ENCODE assay signal across 33 cellular contexts in genomic region chr3:108566599-108566998, GRCh38. TPM values are rescaled to one million over a fixed set of nuclear protein-coding genes. Genes with fewer than 3 reads are reported as not detected.
DNase-seq lines count a peak whose midpoint lies in the region; ATAC-seq lines count a peak whose summit lies in the region.
"Had no signal": no experiment of that assay in that cellular context is flagged by ENCODE, and none has a peak within 500 bp of the region (broad histone marks: within the 10 kb centered on the region; RNA-seq: fewer than 3 reads in every experiment).

No MANE protein-coding gene starts in this region.

- peaks cover 3% of the 10 kb centered on the region; the same call in 1 of the 2 replicates for H3K79me2 ChIP-seq in Karpas-422 (ENCODE audit: low read length)
- no peaks in the 10 kb centered on the region for H3K79me2 ChIP-seq in GM23248 (ENCODE audit: insufficient read depth)

- no peaks in the 10 kb centered on the region for H3K27me3 ChIP-seq in Karpas-422 (ENCODE audit: low read length)
- no peaks in the 10 kb centered on the region for H3K27me3 ChIP-seq in GM23248 (replicated peaks; ENCODE audit: insufficient read depth)
- H3K27me3 ChIP-seq: BE2C; BLaER1; BLaER1 treated with 17β-estradiol and CSF1 and Interleukin-3, amounts not matched to agents 10 nM and 100 nM had no signal

- no peak for DNase-seq in activated CD4-positive, CD25-positive, alpha-beta regulatory T cell treated with anti-CD3 and anti-CD28 coated beads, Interleukin-2, amount 50 U/mL, for 72 hours
- no peak for DNase-seq in T-helper 2 cell treated with Interferon-gamma antibody and Interleukin-4, amounts not matched to agents 5 μg/mL and 100 μg/mL, for 36 hours (ENCODE audit: low spot score)
- no peak for DNase-seq in stimulated activated effector memory CD8-positive, alpha-beta T cell treated with anti-CD3 and anti-CD28 coated beads, Interleukin-12 subunit alpha, Interleukin-12 subunit beta, amount 100 ng/mL, for 72 hours (ENCODE audit: low spot score in 2 of 2)
- DNase-seq in Karpas-422 (no peak), GM23248 (no peak)
- DNase-seq: 8988T; ACHN; AML-193; BE2C; C1 segment of cervical spinal cord; Caco-2; Calu3; CD4-positive, alpha-beta memory T cell; CD4-positive, alpha-beta T cell; CD4-positive, CD25-positive, alpha-beta regulatory T cell; CD8-positive, alpha-beta memory T cell; CD8-positive, alpha-beta T cell; COR-L47; DMS 273 treated with DMSO at 0.1 percent for 48 hours; DMS153; DMS53; DMS79; DMS79 treated with DMSO at 0.1 percent for 48 hours; DND-41; EL had no signal

- ATAC-seq in activated CD4-positive, CD25-positive, alpha-beta regulatory T cell treated with anti-CD3 and anti-CD28 coated beads, Interleukin-2, amount 50 U/mL, for 24 hours, result peak; percentile 56 to 57
- ATAC-seq in stimulated activated effector memory CD8-positive, alpha-beta T cell treated with anti-CD3 and anti-CD28 coated beads, Interleukin-12 subunit alpha, Interleukin-12 subunit beta, amount 100 ng/mL, for 72 hours, result peak; percentile 49
- ATAC-seq: A549; CD8-positive, alpha-beta T cell had no signal

- H2AFZ ChIP-seq in Karpas-422 (ENCODE audit: low read length), result no peak overlapping the region
- no peak overlapping the region for H2AFZ ChIP-seq in GM23248

- H3K27ac ChIP-seq in Karpas-422 (ENCODE audit: low read length) (no peak overlapping the region), GM23248 (no peak overlapping the region)
- H3K27ac ChIP-seq: 22Rv1; A549; BLaER1; BLaER1 treated with 17β-estradiol and CSF1 and Interleukin-3, amounts not matched to agents 10 nM and 100 nM; C4-2B had no signal

- H3K4me2 ChIP-seq in Karpas-422 (ENCODE audit: low read depth, low read length, poor library complexity, severe bottlenecking) (no peak overlapping the region), GM23248 (ENCODE audit: unreplicated experiment) (no peak overlapping the region)
- H3K4me2 ChIP-seq: A549; BLaER1; BLaER1 treated with 17β-estradiol and CSF1 and Interleukin-3, amounts not matched to agents 10 nM and 100 nM had no signal

- H3K36me3 ChIP-seq in Karpas-422 (ENCODE audit: insufficient read depth, low read length), result peaks cover 60% of the 10 kb centered on the region
- H3K36me3 ChIP-seq in GM23248 (ENCODE audit: low read depth), result no peaks in the 10 kb centered on the region

- no peak overlapping the region for H3K4me3 Mint-ChIP-seq in T-helper 2 cell treated with Interferon-gamma antibody and Interleukin-4, amounts not matched to agents 5 μg/mL and 100 μg/mL, for 36 hours
- H3K4me3 Mint-ChIP-seq in stimulated activated effector memory CD8-positive, alpha-beta T cell treated with anti-CD3 and anti-CD28 coated beads, Interleukin-12 subunit alpha, Interleukin-12 subunit beta, amount 100 ng/mL, for 72 hours, result no peak overlapping the region
- H3K4me3 Mint-ChIP-seq: B cell; CD14-positive monocyte; CD4-positive, alpha-beta memory T cell; CD4-positive, alpha-beta T cell; CD4-positive, CD25-positive, alpha-beta regulatory T cell; CD8-positive, alpha-beta memory T cell; CD8-positive, alpha-beta T cell had no signal

- H3F3A ChIP-seq in GM23248 (ENCODE audit: insufficient read depth), result no peaks in the 10 kb centered on the region

- H3K9me3 Mint-ChIP-seq in T-helper 2 cell treated with Interferon-gamma antibody and Interleukin-4, amounts not matched to agents 5 μg/mL and 100 μg/mL, for 36 hours, result no peaks in the 10 kb centered on the region
- no peaks in the 10 kb centered on the region for H3K9me3 Mint-ChIP-seq in stimulated activated effector memory CD8-positive, alpha-beta T cell treated with anti-CD3 and anti-CD28 coated beads, Interleukin-12 subunit alpha, Interleukin-12 subunit beta, amount 100 ng/mL, for 72 hours
- H3K9me3 Mint-ChIP-seq: CD4-positive, alpha-beta memory T cell; CD4-positive, alpha-beta T cell; CD4-positive, CD25-positive, alpha-beta regulatory T cell; CD8-positive, alpha-beta memory T cell; CD8-positive, alpha-beta T cell had no signal

- H3K9me3 ChIP-seq in Karpas-422 (ENCODE audit: low read length), result no peaks in the 10 kb centered on the region
- H3K9me3 ChIP-seq in GM23248 (ENCODE audit: low read depth), result no peaks in the 10 kb centered on the region
- H3K9me3 ChIP-seq: A549; BE2C; BLaER1; BLaER1 treated with 17β-estradiol and CSF1 and Interleukin-3, amounts not matched to agents 10 nM and 100 nM; Caco-2 had no signal

- in situ Hi-C loops in GM23248 (cut with MboI), result loop anchor here (25.0 kb wide), 1 partner anchor 1329 kb away; no protein-coding TSS in a partner anchor

- no peak overlapping the region for H3K4me3 ChIP-seq in Karpas-422 (ENCODE audit: low read length)
- H3K4me3 ChIP-seq in GM23248, result no peak overlapping the region
- H3K4me3 ChIP-seq: A549; BLaER1; BLaER1 treated with 17β-estradiol and CSF1 and Interleukin-3, amounts not matched to agents 10 nM and 100 nM had no signal

- H3K9me2 ChIP-seq in Karpas-422 (replicated peaks; ENCODE audit: insufficient read depth, low read length) (no peaks in the 10 kb centered on the region), GM23248 (ENCODE audit: insufficient read depth) (no peaks in the 10 kb centered on the region)

- no peaks in the 10 kb centered on the region for H3K27me3 Mint-ChIP-seq in T-helper 2 cell treated with Interferon-gamma antibody and Interleukin-4, amounts not matched to agents 5 μg/mL and 100 μg/mL, for 36 hours (ENCODE audit: low read depth)
- H3K27me3 Mint-ChIP-seq: B cell; CD4-positive, alpha-beta memory T cell; CD4-positive, alpha-beta T cell; CD4-positive, CD25-positive, alpha-beta regulatory T cell; CD8-positive, alpha-beta memory T cell had no signal

- 92 to 95% methylated on average over 1 of the region's 1 CpG for WGBS in GM23248 (ENCODE audit: low coverage in 1 of 2, low lambda C conversion rate in 2 of 2, missing lambda C conversion rate in 2 of 2), 2 experiments

- H4K20me1 ChIP-seq in Karpas-422 (ENCODE audit: insufficient read depth, low read depth, low read length), result no peaks in the 10 kb centered on the region
- no peaks in the 10 kb centered on the region for H4K20me1 ChIP-seq in GM23248 (ENCODE audit: insufficient read depth)
- H4K20me1 ChIP-seq: BLaER1; BLaER1 treated with 17β-estradiol and CSF1 and Interleukin-3, amounts not matched to agents 10 nM and 100 nM had no signal

- H3K36me3 Mint-ChIP-seq in T-helper 2 cell treated with Interferon-gamma antibody and Interleukin-4, amounts not matched to agents 5 μg/mL and 100 μg/mL, for 36 hours (ENCODE audit: low read depth), result peaks cover 37% of the 10 kb centered on the region
- peaks cover 37% of the 10 kb centered on the region for H3K36me3 Mint-ChIP-seq in stimulated activated effector memory CD8-positive, alpha-beta T cell treated with anti-CD3 and anti-CD28 coated beads, Interleukin-12 subunit alpha, Interleukin-12 subunit beta, amount 100 ng/mL, for 72 hours

- H3K9ac ChIP-seq in Karpas-422 (ENCODE audit: low read length) (no peak overlapping the region), GM23248 (no peak overlapping the region)
- H3K9ac ChIP-seq: BLaER1; BLaER1 treated with 17β-estradiol and CSF1 and Interleukin-3, amounts not matched to agents 10 nM and 100 nM had no signal

- H3K27ac Mint-ChIP-seq in T-helper 2 cell treated with Interferon-gamma antibody and Interleukin-4, amounts not matched to agents 5 μg/mL and 100 μg/mL, for 36 hours, result peak overlapping the region; percentile 11
- H3K27ac Mint-ChIP-seq in stimulated activated effector memory CD8-positive, alpha-beta T cell treated with anti-CD3 and anti-CD28 coated beads, Interleukin-12 subunit alpha, Interleukin-12 subunit beta, amount 100 ng/mL, for 72 hours, result no peak overlapping the region
- H3K27ac Mint-ChIP-seq: B cell; CD14-positive monocyte; CD4-positive, alpha-beta memory T cell; CD4-positive, alpha-beta T cell; CD8-positive, alpha-beta memory T cell; CD8-positive, alpha-beta T cell had no signal

- no peaks in the 10 kb centered on the region for H3K4me1 ChIP-seq in Karpas-422 (ENCODE audit: low read length)
- no peaks in the 10 kb centered on the region for H3K4me1 ChIP-seq in GM23248 (ENCODE audit: insufficient read depth)
- H3K4me1 ChIP-seq: BE2C; BLaER1; BLaER1 treated with 17β-estradiol and CSF1 and Interleukin-3, amounts not matched to agents 10 nM and 100 nM; Caco-2 had no signal

- peaks cover 20% of the 10 kb centered on the region for H3K4me1 Mint-ChIP-seq in T-helper 2 cell treated with Interferon-gamma antibody and Interleukin-4, amounts not matched to agents 5 μg/mL and 100 μg/mL, for 36 hours (ENCODE audit: low read depth)
- no peaks in the 10 kb centered on the region for H3K4me1 Mint-ChIP-seq in stimulated activated effector memory CD8-positive, alpha-beta T cell treated with anti-CD3 and anti-CD28 coated beads, Interleukin-12 subunit alpha, Interleukin-12 subunit beta, amount 100 ng/mL, for 72 hours
- H3K4me1 Mint-ChIP-seq: B cell, CD14-positive monocyte had no signal

RNA-seq across cellular contexts. Expression of gene CIP2A, which starts 22.6 kb away (rescaled TPM):
- 27.4 and 37.8 TPM in 2 replicates for total RNA-seq in Karpas-422 (2014; rRNA removed; shearing (Covaris generic); ENCODE audit: low replicate concordance)
- total RNA-seq in GM23248 (2014; rRNA removed; shearing (Covaris generic)), result 13.7 and 13.9 TPM in 2 replicates
- polyA plus RNA-seq in GM23248 (2016; fragmentation: Nextera tagmentation; extraction: Ambion mirVana), result 9.7 and 10.5 TPM in 2 replicates

RNA-seq across cellular contexts. Expression of gene DZIP3, which starts 22.9 kb away (rescaled TPM):
- total RNA-seq in Karpas-422 (2014; rRNA removed; shearing (Covaris generic); ENCODE audit: low replicate concordance), result 9.3 and 15.7 TPM in 2 replicates
- total RNA-seq in GM23248 (2014; rRNA removed; shearing (Covaris generic)), result 3.3 and 6.5 TPM in 2 replicates
- 5.0 and 5.4 TPM in 2 replicates for polyA plus RNA-seq in GM23248 (2016; fragmentation: Nextera tagmentation; extraction: Ambion mirVana)

RNA-seq across cellular contexts. Expression of gene MYH15, which starts 56.2 kb away (rescaled TPM):
- 0.18 TPM in 1 of 2 replicates, not detected in the other for total RNA-seq in Karpas-422 (2014; rRNA removed; shearing (Covaris generic); ENCODE audit: low replicate concordance)
- total RNA-seq in GM23248 (2014; rRNA removed; shearing (Covaris generic)), result 0.11 TPM in 1 of 2 replicates, not detected in the other
- polyA plus RNA-seq in GM23248 (2016; fragmentation: Nextera tagmentation; extraction: Ambion mirVana), result 0.08 TPM in 1 of 2 replicates, not detected in the other
- total RNA-seq: B cell had no signal
- polyA plus RNA-seq: CD14-positive monocyte; CD4-positive, alpha-beta memory T cell; CD8-positive, alpha-beta memory T cell had no signal
